In genomic region chr4:94127707-94128328, GRCh38 we compare ENCODE assay signal across 8 cellular contexts.
DNase-seq lines count a peak whose midpoint lies in the region; ATAC-seq and TF ChIP-seq lines count a peak whose summit lies in the region.

No MANE protein-coding gene starts in this region.

- no peaks in the 10 kb centered on the region for H4K20me1 ChIP-seq in PC-9 (ENCODE audit: insufficient read depth)

- CTCF ChIA-PET in PC-9 (lab: Charles Lee) = no interaction called here

- no peak overlapping the region for H3K27ac ChIP-seq in PC-9

- TF ChIP-seq CTCF in PC-9 (conservative IDR thresholded peaks at IDR 0.05) = peak; percentile 75

- no peak overlapping the region for H2AFZ ChIP-seq in PC-9

- ATAC-seq in GM18505 (IDR thresholded peaks at IDR 0.05; ENCODE audit: unreplicated experiment) (peak; percentile 80), HG03066 (IDR thresholded peaks at IDR 0.05; ENCODE audit: low read depth, unreplicated experiment) (peak; percentile 75), HG02623 (IDR thresholded peaks at IDR 0.05; ENCODE audit: unreplicated experiment) (no peak)

- H3K27me3 ChIP-seq in PC-9 (ENCODE audit: insufficient read depth, low read depth) = no peaks in the 10 kb centered on the region

- no peak overlapping the region for H3K4me2 ChIP-seq in PC-9

- no peaks in the 10 kb centered on the region for H3K36me3 ChIP-seq in PC-9 (ENCODE audit: low read depth)

- no peak for TF ChIP-seq POLR2A in GM18505 (IDR thresholded peaks at IDR 0.05; ENCODE audit: borderline replicate concordance, extremely low read depth, insufficient read depth, insufficient read length)

- in situ Hi-C loops in G401 (cut with HindIII; ENCODE audit: low sequenced_read_pairs) = no loop called here

- no peaks in the 10 kb centered on the region for H3K9me3 ChIP-seq in PC-9 (ENCODE audit: insufficient read depth, low read depth)

- DNase-seq in AG08395 (ENCODE audit: low spot score) = peak; percentile 12
- DNase-seq in PC-9 = no peak
- peak; percentile 9 for DNase-seq in fibroblast of the conjunctiva (ENCODE audit: low read depth)
- DNase-seq in stromal cell of bone marrow (ENCODE audit: low read depth) = peak; percentile 4
- DNase-seq in G401 (ENCODE audit: low spot score) = no peak

- no peaks in the 10 kb centered on the region for H3F3A ChIP-seq in PC-9 (ENCODE audit: insufficient read depth, low read depth)

- intact Hi-C loops in PC-9 (cut with micrococcal nuclease; ENCODE audit: unreplicated experiment) = loop anchor here (1.0 to 5.0 kb wide), 2 partner anchors 231 to 337 kb away; no protein-coding TSS in a partner anchor

- POLR2A ChIA-PET in PC-9 (lab: Charles Lee; ENCODE audit: unreplicated experiment) = no interaction called here

- H3K4me3 ChIP-seq in PC-9 = no peak overlapping the region

- H3K79me2 ChIP-seq in PC-9 (ENCODE audit: low read depth) = no peaks in the 10 kb centered on the region

- no TSS peak for BruUV-seq in PC-9 (replicated peaks; lab: Mats Ljungman, UMichigan)

- H3K4me1 ChIP-seq in PC-9 (replicated peaks; ENCODE audit: insufficient read depth) = no peaks in the 10 kb centered on the region

- H3K9me2 ChIP-seq in PC-9 (ENCODE audit: insufficient read depth) = no peaks in the 10 kb centered on the region

Comparison
In these comparisons a context has a peak if more than half of its experiments do, and no peak if none do; other contexts are left out.
1. DNase-seq: peak in AG08395 (single experiment), fibroblast of the conjunctiva (single experiment) and stromal cell of bone marrow (single experiment); none in PC-9 (0 of 2) and G401 (single experiment).